8 cellular contexts compared by ENCODE assay signal in genomic region chr1:167661527-167662436, GRCh38. TPM values are rescaled to one million over a fixed set of nuclear protein-coding genes. Genes with fewer than 3 reads are reported as not detected.
A peak's percentile ranks its signal among the peaks of the same experiment; 100 is the strongest.
DNase-seq lines count a peak whose midpoint lies in the region; ATAC-seq and TF ChIP-seq lines count a peak whose summit lies in the region.

No MANE protein-coding gene starts in this region.

- H3K4me3 ChIP-seq in MG63 (no peak overlapping the region), MM.1S (ENCODE audit: low read length) (no peak overlapping the region)

- no peaks in the 10 kb centered on the region for H3K9me2 ChIP-seq in MM.1S (replicated peaks; ENCODE audit: insufficient read depth, low read length)

- intact Hi-C loops in posterior cingulate gyrus (cut with DNase I), result no loop called here

- DNase-seq in MG63, result peak; percentile 80
- peak; percentile 79 for DNase-seq in dedifferentiated amniotic fluid mesenchymal stem cell (ENCODE audit: extremely low spot score)
- no peak for DNase-seq in natural killer cell treated with Interleukin-12 subunit alpha and Interleukin-12 subunit beta and Interleukin-15 and Interleukin-18, amount 100 ng/mL, for 72 hours (ENCODE audit: low spot score)
- no peak for DNase-seq in posterior cingulate gyrus
- DNase-seq in MM.1S, result no peak

- peak in 1 of 2 donors; percentile 7 for ATAC-seq in natural killer cell treated with Interleukin-12 subunit alpha and Interleukin-12 subunit beta and Interleukin-15 and Interleukin-18, amount 100 ng/mL, for 72 hours
- ATAC-seq in GM21723 (IDR thresholded peaks at IDR 0.05; ENCODE audit: unreplicated experiment) (no peak), GM21619 (IDR thresholded peaks at IDR 0.05; ENCODE audit: unreplicated experiment) (no peak)

- H3K9me3 ChIP-seq in MG63 (no peaks in the 10 kb centered on the region), MM.1S (replicated peaks; ENCODE audit: insufficient read depth, low read length) (no peaks in the 10 kb centered on the region)

- H3K9ac ChIP-seq in MM.1S (ENCODE audit: low read length), result no peak overlapping the region

- H3K36me3 Mint-ChIP-seq in natural killer cell treated with Interleukin-12 subunit alpha and Interleukin-12 subunit beta and Interleukin-15 and Interleukin-18, amount 100 ng/mL, for 72 hours, result no peaks in the 10 kb centered on the region

- peaks cover 80% of the 10 kb centered on the region for H3K79me2 ChIP-seq in MM.1S (ENCODE audit: low read length)

- no peaks in the 10 kb centered on the region for H3F3A ChIP-seq in MM.1S (ENCODE audit: insufficient read depth, low read length)

- peaks cover 54 to 63% of the 10 kb centered on the region in 2 donors for H3K4me1 Mint-ChIP-seq in natural killer cell treated with Interleukin-12 subunit alpha and Interleukin-12 subunit beta and Interleukin-15 and Interleukin-18, amount 100 ng/mL, for 72 hours (ENCODE audit: low read depth in 2 of 2)

- H3K27me3 Mint-ChIP-seq in natural killer cell treated with Interleukin-12 subunit alpha and Interleukin-12 subunit beta and Interleukin-15 and Interleukin-18, amount 100 ng/mL, for 72 hours, result no peaks in the 10 kb centered on the region

- no peaks in the 10 kb centered on the region for H3K4me1 ChIP-seq in MM.1S (ENCODE audit: low read length)

- no peak overlapping the region for H2AFZ ChIP-seq in MM.1S (ENCODE audit: low read length)

- no peaks in the 10 kb centered on the region for H3K27me3 ChIP-seq in MG63
- H3K27me3 ChIP-seq in MM.1S (replicated peaks; ENCODE audit: insufficient read depth, low read length), result no peaks in the 10 kb centered on the region

- H4K20me1 ChIP-seq in MM.1S (ENCODE audit: insufficient read depth, low read length), result no peaks in the 10 kb centered on the region

- peak overlapping the region; percentile 23 to 90 for H3K27ac Mint-ChIP-seq in natural killer cell treated with Interleukin-12 subunit alpha and Interleukin-12 subunit beta and Interleukin-15 and Interleukin-18, amount 100 ng/mL, for 72 hours

- H3K9me3 Mint-ChIP-seq in natural killer cell treated with Interleukin-12 subunit alpha and Interleukin-12 subunit beta and Interleukin-15 and Interleukin-18, amount 100 ng/mL, for 72 hours, result no peaks in the 10 kb centered on the region

- 0 out of 2 replicates have a peak overlapping the region, but pooled peaks have one; percentile 0 for H3K27ac ChIP-seq in C4-2B
- no peak overlapping the region for H3K27ac ChIP-seq in MM.1S (ENCODE audit: low read length)

- TF ChIP-seq CTCF in C4-2B (conservative IDR thresholded peaks at IDR 0.05) (no peak), MM.1S (IDR thresholded peaks at IDR 0.05; ENCODE audit: low read length) (no peak)

- H3K4me2 ChIP-seq in MM.1S (ENCODE audit: low read depth, low read length), result no peak overlapping the region

- no peak overlapping the region for H3K4me3 Mint-ChIP-seq in natural killer cell treated with Interleukin-12 subunit alpha and Interleukin-12 subunit beta and Interleukin-15 and Interleukin-18, amount 100 ng/mL, for 72 hours

- H3K36me3 ChIP-seq in MG63 (no peaks in the 10 kb centered on the region), MM.1S (replicated peaks; ENCODE audit: insufficient read depth, low read length) (no peaks in the 10 kb centered on the region)

RNA-seq across cellular contexts. Expression of gene RCSD1, which starts 31.8 kb away (rescaled TPM):
- total RNA-seq in MG63 (2014; rRNA removed; shearing (Covaris generic); ENCODE audit: low replicate concordance), result not detected in 2 replicates
- total RNA-seq in natural killer cell treated with Interleukin-12 subunit alpha and Interleukin-12 subunit beta and Interleukin-15 and Interleukin-18, amount 100 ng/mL, for 72 hours, result 10 to 100 TPM; 30.3 to 30.9 TPM

RNA-seq across cellular contexts. Expression of gene MPZL1, which starts 60.0 kb away (rescaled TPM):
- total RNA-seq in MG63 (2014; rRNA removed; shearing (Covaris generic); ENCODE audit: low replicate concordance), result 126 and 136 TPM in 2 replicates
- total RNA-seq in natural killer cell treated with Interleukin-12 subunit alpha and Interleukin-12 subunit beta and Interleukin-15 and Interleukin-18, amount 100 ng/mL, for 72 hours, result 10 to 100 TPM; 15.3 to 25.6 TPM

Comparison
In these comparisons a context has a peak if more than half of its experiments do, and no peak if none do; other contexts are left out.
1. DNase-seq: peak in MG63 (single experiment) and dedifferentiated amniotic fluid mesenchymal stem cell (single experiment); none in natural killer cell treated with Interleukin-12 subunit alpha and Interleukin-12 subunit beta and Interleukin-15 and Interleukin-18, amount 100 ng/mL, for 72 hours (single experiment), posterior cingulate gyrus (0 of 10) and MM.1S (single experiment).
2. RNA of gene RCSD1, which starts 31.8 kb away (total RNA-seq): 30.3 to 30.9 TPM in natural killer cell treated with Interleukin-12 subunit alpha and Interleukin-12 subunit beta and Interleukin-15 and Interleukin-18, amount 100 ng/mL, for 72 hours; not detected in MG63; every median in the first group is over 10 times any median in the second.